Comparison of ENCODE assay signal across 7 cellular contexts in the genomic region with DNA sequence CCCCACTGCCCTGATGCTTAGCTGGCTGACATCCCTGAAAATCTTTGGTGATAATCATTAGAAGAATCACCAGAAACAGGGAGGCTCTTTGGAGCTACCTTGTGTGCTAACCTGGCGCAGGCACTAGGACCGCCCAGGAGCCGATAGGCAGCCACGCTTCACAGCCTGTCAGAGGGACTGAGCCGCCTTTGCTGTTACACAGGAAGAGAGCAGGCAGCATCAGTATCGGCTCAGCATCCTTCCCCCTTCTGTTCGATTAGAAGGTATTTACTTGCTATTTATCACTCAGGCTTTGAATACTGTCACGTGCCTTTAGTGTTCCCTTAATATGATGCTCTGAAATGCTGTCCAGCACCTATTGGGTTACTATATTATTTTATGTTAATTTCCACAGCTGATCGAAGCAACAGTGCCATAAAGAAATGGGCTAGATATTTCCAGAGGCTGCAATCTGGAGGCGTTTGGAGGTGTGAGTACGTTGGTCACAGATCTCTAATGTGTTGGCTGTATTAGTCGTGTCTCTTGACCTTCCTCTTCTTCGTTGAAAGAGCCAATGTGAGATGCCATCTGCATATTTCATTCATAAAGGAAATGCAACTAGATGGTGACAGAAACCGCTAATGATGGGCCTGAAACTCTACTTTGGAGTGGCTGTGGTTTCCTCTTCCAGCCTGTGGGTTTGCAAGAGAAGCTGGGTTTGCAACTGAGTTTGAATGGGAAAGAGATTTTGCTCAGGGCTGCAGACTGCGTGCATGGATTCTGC.
A peak's percentile ranks its signal among the peaks of the same experiment; 100 is the strongest.
DNase-seq lines count a peak whose midpoint lies in the region; ATAC-seq and TF ChIP-seq lines count a peak whose summit lies in the region.

No MANE protein-coding gene starts in this region.

- peaks cover 2% of the 10 kb centered on the region; the same call in 1 of the 2 replicates for H3K27me3 Mint-ChIP-seq in H9 (ENCODE audit: low read depth)
- peaks cover 9% of the 10 kb centered on the region for H3K27me3 Mint-ChIP-seq in activated T-helper 17 cell treated with anti-CD3 and anti-CD28 coated beads, Interleukin-2, amount 50 U/mL, for 72 hours

- no peaks in the 10 kb centered on the region for H3K36me3 ChIP-seq in iPS DF 6.9 (ENCODE audit: control insufficient read depth, insufficient read depth, low read length)

- no CpG with 5 or more reads among the region's 15 CpGs for WGBS in H9 (ENCODE audit: extremely low coverage, insufficient read length, low lambda C conversion rate)
- no CpG with 5 or more reads among the region's 15 CpGs for WGBS in iPS DF 6.9 (ENCODE audit: insufficient coverage, insufficient read length)

- H3K23me2 ChIP-seq in H9 (ENCODE audit: insufficient read length, low read depth, low read length, poor library complexity, severe bottlenecking): no peaks in the 10 kb centered on the region

- TF ChIP-seq CTCF in H9 (conservative IDR thresholded peaks at IDR 0.05): no peak

- peaks cover 6 to 8% of the 10 kb centered on the region in 2 experiments; a peak in 2 of 4 replicates for H3K4me1 Mint-ChIP-seq in H9
- H3K4me1 Mint-ChIP-seq in activated T-helper 17 cell treated with anti-CD3 and anti-CD28 coated beads, Interleukin-2, amount 50 U/mL, for 72 hours: peaks cover 25% of the 10 kb centered on the region

- no peak overlapping the region for H2BK20ac ChIP-seq in H9 (ENCODE audit: low read depth, low read length, poor library complexity, severe bottlenecking)

- H4K5ac ChIP-seq in H9 (ENCODE audit: insufficient read length, low read depth, low read length): no peak overlapping the region

- no peak overlapping the region for H3K4me3 ChIP-seq in iPS DF 6.9 (ENCODE audit: low read length)

- H3K9me3 Mint-ChIP-seq in H9: no peaks in the 10 kb centered on the region
- H3K9me3 Mint-ChIP-seq in activated T-helper 17 cell treated with anti-CD3 and anti-CD28 coated beads, Interleukin-2, amount 50 U/mL, for 72 hours: no peaks in the 10 kb centered on the region

- H3K27ac Mint-ChIP-seq in H9: no peak overlapping the region
- peak overlapping the region; percentile 46 for H3K27ac Mint-ChIP-seq in activated T-helper 17 cell treated with anti-CD3 and anti-CD28 coated beads, Interleukin-2, amount 50 U/mL, for 72 hours

- no peaks in the 10 kb centered on the region for H4K20me1 ChIP-seq in H9 (ENCODE audit: control insufficient read depth, insufficient read depth, insufficient read length)

- H3K56ac ChIP-seq in H9 (ENCODE audit: insufficient read length, low read depth, low read length): no peak overlapping the region

- H3K4ac ChIP-seq in H9 (ENCODE audit: low read depth, low read length): no peak overlapping the region

- H3K79me1 ChIP-seq in H9 (ENCODE audit: insufficient read depth, low read depth, low read length, poor library complexity, severe bottlenecking): no peaks in the 10 kb centered on the region

- H2BK15ac ChIP-seq in H9 (ENCODE audit: low read depth, low read length): no peak overlapping the region

- H3K4me2 ChIP-seq in H9 (ENCODE audit: insufficient read depth, insufficient read length, low read length): peak overlapping the region; percentile 2

- H3K18ac ChIP-seq in H9 (ENCODE audit: insufficient read length, low read depth, low read length): no peak overlapping the region

- H3K23ac ChIP-seq in H9 (ENCODE audit: insufficient read length, low read depth, low read length): no peak overlapping the region

- no peaks in the 10 kb centered on the region for H3K4me1 ChIP-seq in H9 (ENCODE audit: insufficient read depth, low read length)
- H3K4me1 ChIP-seq in iPS DF 6.9 (ENCODE audit: control insufficient read depth, insufficient read depth, low read length): no peaks in the 10 kb centered on the region

- H3K14ac ChIP-seq in H9 (ENCODE audit: insufficient read depth, low read length): no peak overlapping the region

- H3K9ac ChIP-seq in H9 (ENCODE audit: extremely low read depth, insufficient read length, low read length): no peak overlapping the region

- DNase-seq in H9 (peak; percentile 71), NCI-H2227 treated with DMSO at 0.1 percent for 48 hours (lab: John Stamatoyannopoulos, UW) (peak; percentile 28), iPS DF 6.9 (ENCODE audit: low read depth, low spot score) (peak; percentile 7), 8988T (no peak)
- DNase-seq in stimulated activated naive CD4-positive, alpha-beta T cell (lab: John Stamatoyannopoulos, UW): peak in 5 of 6 experiments; percentile 2 to 33 (median 9)

- no peak overlapping the region for H3T11ph ChIP-seq in H9 (ENCODE audit: low read length)

- peak overlapping the region; percentile 51 for H2AFZ ChIP-seq in H9 (ENCODE audit: low read length)

- no peaks in the 10 kb centered on the region for H3K79me2 ChIP-seq in H9 (ENCODE audit: insufficient read depth, low read length)

- ATAC-seq in GM18517 (IDR thresholded peaks at IDR 0.05; ENCODE audit: unreplicated experiment): peak; percentile 59
- peak; percentile 75 for ATAC-seq in activated T-helper 17 cell treated with anti-CD3 and anti-CD28 coated beads, Interleukin-2, amount 50 U/mL, for 72 hours (replicated peaks)

- no peaks in the 10 kb centered on the region for H3K36me3 Mint-ChIP-seq in H9 (ENCODE audit: insufficient read depth in 1 of 3, low read depth in 3 of 3)
- no peaks in the 10 kb centered on the region for H3K36me3 Mint-ChIP-seq in activated T-helper 17 cell treated with anti-CD3 and anti-CD28 coated beads, Interleukin-2, amount 50 U/mL, for 72 hours (ENCODE audit: low read depth)

- H4K8ac ChIP-seq in H9 (replicated peaks; ENCODE audit: insufficient read length, low read depth, low read length): no peak overlapping the region

- H2BK5ac ChIP-seq in H9 (ENCODE audit: insufficient read length, low read length): no peak overlapping the region

- H3K27me3 ChIP-seq in H9 (ENCODE audit: insufficient read depth, low read length) (no peaks in the 10 kb centered on the region), iPS DF 6.9 (ENCODE audit: control insufficient read depth, insufficient read depth, low read length) (no peaks in the 10 kb centered on the region)

- H2BK120ac ChIP-seq in H9 (ENCODE audit: low read depth, low read length, poor library complexity, severe bottlenecking): no peak overlapping the region

- H3K9me3 ChIP-seq in H9 (ENCODE audit: control insufficient read depth, low read depth, low read length) (no peaks in the 10 kb centered on the region), iPS DF 6.9 (ENCODE audit: control insufficient read depth, insufficient read depth, low read length) (no peaks in the 10 kb centered on the region)

- H4K91ac ChIP-seq in H9 (ENCODE audit: insufficient read length, low read depth, low read length): no peak overlapping the region

- no peak overlapping the region for H2AK5ac ChIP-seq in H9 (ENCODE audit: insufficient read length, low read length)

- no peak overlapping the region for H3K4me3 Mint-ChIP-seq in H9
- H3K4me3 Mint-ChIP-seq in activated T-helper 17 cell treated with anti-CD3 and anti-CD28 coated beads, Interleukin-2, amount 50 U/mL, for 72 hours: peak overlapping the region; percentile 76

- H2BK12ac ChIP-seq in H9 (ENCODE audit: insufficient read length, low read depth, low read length): no peak overlapping the region

- H3K27ac ChIP-seq in H9 (ENCODE audit: insufficient read length, low read depth, low read length): no peak overlapping the region
- no peak overlapping the region for H3K27ac ChIP-seq in iPS DF 6.9 (ENCODE audit: low read length)
